20 cellular contexts compared by ENCODE assay signal in the genomic region with DNA sequence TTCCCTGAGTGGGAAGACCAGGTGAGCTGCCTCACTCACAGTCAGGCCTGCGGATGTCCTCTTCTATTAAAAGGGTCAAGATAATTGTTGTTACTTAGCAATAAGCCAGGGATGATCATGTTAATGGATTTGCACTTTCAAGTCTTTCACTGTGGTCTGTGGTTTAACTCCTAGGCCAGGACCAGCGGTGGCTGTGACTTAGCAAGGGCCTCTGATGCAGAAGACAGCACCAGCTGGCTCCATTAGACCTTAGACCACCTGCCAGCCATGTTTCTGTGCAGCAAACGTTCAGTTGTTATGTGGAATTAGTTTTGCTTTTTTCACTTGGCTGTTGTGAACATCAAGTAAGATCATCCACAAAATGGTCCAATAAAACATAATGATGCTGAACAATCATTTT.
DNase-seq lines count a peak whose midpoint lies in the region; ATAC-seq and TF ChIP-seq lines count a peak whose summit lies in the region.
"Had no signal": no experiment of that assay in that cellular context is flagged by ENCODE, and none has a peak within 500 bp of the region (broad histone marks: within the 10 kb centered on the region; RNA-seq: fewer than 3 reads in every experiment).

No MANE protein-coding gene starts in this region.

- H3K27ac ChIP-seq in left ventricle myocardium inferior (replicated peaks), result peak overlapping the region; percentile 82
- H3K27ac ChIP-seq in right atrium auricular region, result no peak overlapping the region
- no peak overlapping the region; the same call in 1 of the 2 replicates for H3K27ac ChIP-seq in SJCRH30
- H3K27ac ChIP-seq in hepatocyte, result peak overlapping the region; percentile 37
- peak overlapping the region; percentile 16 for H3K27ac ChIP-seq in smooth muscle cell (ENCODE audit: low read depth)
- H3K27ac ChIP-seq: A549, PC-9, SK-N-MC had no signal

- H3K27me3 ChIP-seq in left ventricle myocardium inferior (ENCODE audit: low read depth) (no peaks in the 10 kb centered on the region), right atrium auricular region (no peaks in the 10 kb centered on the region), SJCRH30 (no peaks in the 10 kb centered on the region), hepatocyte (no peaks in the 10 kb centered on the region), smooth muscle cell (ENCODE audit: low read depth) (no peaks in the 10 kb centered on the region)

- H3K36me3 ChIP-seq in left ventricle myocardium inferior, result no peaks in the 10 kb centered on the region
- H3K36me3 ChIP-seq in right atrium auricular region, result no peaks in the 10 kb centered on the region
- no peaks in the 10 kb centered on the region for H3K36me3 ChIP-seq in SJCRH30
- no peaks in the 10 kb centered on the region for H3K36me3 ChIP-seq in hepatocyte (replicated peaks; ENCODE audit: insufficient read depth, low read depth)
- no peaks in the 10 kb centered on the region for H3K36me3 ChIP-seq in smooth muscle cell (ENCODE audit: low read depth)

- DNase-seq in left ventricle myocardium inferior (no peak), right atrium auricular region (ENCODE audit: low spot score) (no peak), SJCRH30 (peak; percentile 34 to 54), hepatocyte (ENCODE audit: low spot score) (no peak), smooth muscle cell (lab: John Stamatoyannopoulos, UW; ENCODE audit: unreplicated experiment) (no peak)
- DNase-seq: COR-L47, GM23248, HCEC 1CT, IMR-90, Karpas-422, MM.1S, NCI-H1105, NCI-H1694, NCI-H526 treated with DMSO at 0.1 percent for 48 hours, PC-9 had no signal

- H2AFZ ChIP-seq in hepatocyte, result no peak overlapping the region
- H2AFZ ChIP-seq in smooth muscle cell (ENCODE audit: low read depth), result no peak overlapping the region
- H2AFZ ChIP-seq: PC-9 had no signal

- intact Hi-C loops in left ventricle myocardium inferior (cut with micrococcal nuclease), result no loop called here

- no peak for TF ChIP-seq CTCF in left ventricle myocardium inferior (IDR thresholded peaks at IDR 0.05; ENCODE audit: borderline replicate concordance)
- no peak for TF ChIP-seq CTCF in right atrium auricular region (IDR thresholded peaks at IDR 0.05)
- no peak for TF ChIP-seq CTCF in hepatocyte (IDR thresholded peaks at IDR 0.05; ENCODE audit: poor library complexity)
- TF ChIP-seq CTCF in smooth muscle cell (IDR thresholded peaks at IDR 0.05; ENCODE audit: borderline replicate concordance, insufficient read depth, poor library complexity, severe bottlenecking), result no peak

- H3K79me2 ChIP-seq in hepatocyte (no peaks in the 10 kb centered on the region), smooth muscle cell (ENCODE audit: low read depth) (no peaks in the 10 kb centered on the region)

- 65% methylated on average over 3 of the region's 3 CpGs for WGBS in hepatocyte (ENCODE audit: low lambda C conversion rate, missing lambda C conversion rate)
- 35% methylated on average over 3 of the region's 3 CpGs for WGBS in smooth muscle cell (ENCODE audit: low lambda C conversion rate)

- H4K20me1 ChIP-seq in hepatocyte (ENCODE audit: insufficient read depth, poor library complexity, severe bottlenecking) (no peaks in the 10 kb centered on the region), smooth muscle cell (ENCODE audit: low read depth) (no peaks in the 10 kb centered on the region)

- H3F3A ChIP-seq in smooth muscle cell (ENCODE audit: low read depth), result peaks cover 26% of the 10 kb centered on the region

- H3K4me1 ChIP-seq in left ventricle myocardium inferior (peaks cover 57% of the 10 kb centered on the region), right atrium auricular region (peaks cover 0 to 48% of the 10 kb centered on the region in 2 donors), SJCRH30 (peaks cover 5% of the 10 kb centered on the region; the same call in 1 of the 2 replicates), hepatocyte (ENCODE audit: insufficient read depth) (peaks cover 18% of the 10 kb centered on the region), smooth muscle cell (ENCODE audit: low read depth) (peaks cover 12% of the 10 kb centered on the region)
- H3K4me1 ChIP-seq: A549 had no signal

- H3K4me2 ChIP-seq in hepatocyte (no peak overlapping the region), smooth muscle cell (peak overlapping the region; percentile 62)
- H3K4me2 ChIP-seq: A549, PC-9 had no signal

- H3K9ac ChIP-seq in smooth muscle cell (ENCODE audit: low read depth), result no peak overlapping the region
- H3K9ac ChIP-seq: GM23248 had no signal

- no peaks in the 10 kb centered on the region for H3K9me2 ChIP-seq in hepatocyte (replicated peaks; ENCODE audit: insufficient read depth)

- no peak overlapping the region for H3K4me3 ChIP-seq in left ventricle myocardium inferior
- no peak overlapping the region for H3K4me3 ChIP-seq in right atrium auricular region
- H3K4me3 ChIP-seq in SJCRH30, result no peak overlapping the region
- no peak overlapping the region for H3K4me3 ChIP-seq in hepatocyte
- no peak overlapping the region for H3K4me3 ChIP-seq in smooth muscle cell
- H3K4me3 ChIP-seq: A549, GM23248, PC-9, SK-N-MC had no signal

- ATAC-seq in GM19023 (IDR thresholded peaks at IDR 0.05; ENCODE audit: unreplicated experiment), result no peak
- ATAC-seq in HG02981 (IDR thresholded peaks at IDR 0.05; ENCODE audit: unreplicated experiment), result no peak
- no peak for ATAC-seq in GM18907 (IDR thresholded peaks at IDR 0.05; ENCODE audit: unreplicated experiment)
- ATAC-seq: A549 had no signal

- H3K9me3 ChIP-seq in left ventricle myocardium inferior (replicated peaks) (no peaks in the 10 kb centered on the region), right atrium auricular region (no peaks in the 10 kb centered on the region), SJCRH30 (replicated peaks) (no peaks in the 10 kb centered on the region), hepatocyte (ENCODE audit: low read depth) (no peaks in the 10 kb centered on the region), smooth muscle cell (replicated peaks; ENCODE audit: low read depth) (no peaks in the 10 kb centered on the region)
- H3K9me3 ChIP-seq: A549 had no signal

Comparison
In these comparisons a context has a peak if more than half of its experiments do, and no peak if none do; other contexts are left out.
1. H3K27ac ChIP-seq: peak in left ventricle myocardium inferior (single experiment), hepatocyte (single experiment) and smooth muscle cell (single experiment); none in right atrium auricular region (0 of 2) and SJCRH30 (single experiment).
2. DNase-seq: peak in SJCRH30 (2 of 2); none in left ventricle myocardium inferior (single experiment), right atrium auricular region (single experiment), hepatocyte (single experiment) and smooth muscle cell (single experiment).